Comparison of ENCODE assay signal across 1 cellular context in genomic region chr2:239262484-239263230, GRCh38.
TF ChIP-seq lines count a peak whose summit lies in the region.

No MANE protein-coding gene starts in this region.

TF ChIP-seq in WTC11, 78 proteins besides CTCF, POLR2A, EP300 and RAD21 (continued from another document):
- TF ChIP-seq IRF1 (CRISPR knock-in tag; IDR thresholded peaks at IDR 0.05) = no peak
- TF ChIP-seq ZNF396 (CRISPR knock-in tag; IDR thresholded peaks at IDR 0.05; ENCODE audit: borderline replicate concordance) = no peak
- TF ChIP-seq ZBTB21 (CRISPR knock-in tag; IDR thresholded peaks at IDR 0.05; ENCODE audit: borderline replicate concordance) = no peak
- no peak for TF ChIP-seq AFF4 (CRISPR knock-in tag; IDR thresholded peaks at IDR 0.05; ENCODE audit: borderline replicate concordance)
- no peak for TF ChIP-seq RORB (CRISPR knock-in tag; IDR thresholded peaks at IDR 0.05)
- no peak for TF ChIP-seq NR3C1 (CRISPR knock-in tag; conservative IDR thresholded peaks at IDR 0.05; ENCODE audit: low read depth)
- TF ChIP-seq ZNF121 (CRISPR knock-in tag; IDR thresholded peaks at IDR 0.05) = no peak
- no peak for TF ChIP-seq ATF2 (CRISPR knock-in tag; IDR thresholded peaks at IDR 0.05; ENCODE audit: borderline replicate concordance, low read depth)
- no peak for TF ChIP-seq ATF1 (CRISPR knock-in tag; IDR thresholded peaks at IDR 0.05)
TF ChIP-seq in WTC11: peak in this region for 0.
